Comparison of ENCODE assay signal across 19 cellular contexts in the genomic region with DNA sequence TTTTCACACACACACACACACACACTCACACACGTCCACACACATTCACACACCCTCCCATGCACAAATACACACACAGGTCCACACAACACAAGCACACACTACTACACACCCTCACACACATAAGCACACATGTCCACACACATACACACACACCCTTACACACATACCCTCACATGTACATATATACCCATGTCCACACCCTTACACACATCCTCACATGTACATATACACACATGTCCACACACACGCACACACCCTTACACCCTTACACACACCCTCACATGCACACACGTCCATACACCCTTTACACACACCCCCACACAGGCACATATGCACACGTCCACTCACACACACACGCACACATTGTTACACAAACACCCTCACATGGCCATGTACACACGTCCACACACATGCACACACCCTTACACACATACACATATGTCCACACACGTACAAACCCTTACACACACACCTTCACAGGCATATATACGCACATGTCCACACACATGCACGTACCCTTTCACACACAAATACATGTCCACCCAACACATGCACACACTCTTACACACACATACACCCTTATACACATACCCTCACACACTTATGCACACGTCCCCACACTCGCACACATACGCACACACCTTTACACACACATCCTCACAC. TPM values are rescaled to one million over a fixed set of nuclear protein-coding genes. Genes with fewer than 3 reads are reported as not detected.
DNase-seq lines count a peak whose midpoint lies in the region; ATAC-seq, FAIRE-seq and TF ChIP-seq lines count a peak whose summit lies in the region.
"Had no signal": no experiment of that assay in that cellular context is flagged by ENCODE, and none has a peak within 500 bp of the region (broad histone marks: within the 10 kb centered on the region; RNA-seq: fewer than 3 reads in every experiment).

No MANE protein-coding gene starts in this region.

- no peaks in the 10 kb centered on the region for H3K27me3 ChIP-seq in HepG2 (ENCODE audit: control insufficient read depth in 1 of 2, insufficient read depth in 2 of 2, low read length in 2 of 2)
- H3K27me3 ChIP-seq in right lobe of liver: no peaks in the 10 kb centered on the region
- H3K27me3 ChIP-seq in bronchial epithelial cell (ENCODE audit: control insufficient read depth, insufficient read depth, low read length): no peaks in the 10 kb centered on the region
- peaks cover 0 to 6% (median 0%) of the 10 kb centered on the region in 3 experiments for H3K27me3 ChIP-seq in neuronal stem cell (ENCODE audit: control insufficient read depth in 3 of 3, insufficient read depth in 3 of 3, low read depth in 1 of 3, low read length in 3 of 3)
- no peaks in the 10 kb centered on the region for H3K27me3 ChIP-seq in prostate gland (replicated peaks; ENCODE audit: insufficient read depth)

- H2BK15ac ChIP-seq in neuronal stem cell (ENCODE audit: low read length): no peak overlapping the region

- H2BK120ac ChIP-seq in neuronal stem cell (ENCODE audit: low read depth, low read length): no peak overlapping the region

- H3K18ac ChIP-seq in neuronal stem cell (ENCODE audit: low read length): peak overlapping the region; percentile 35

- WGBS in HepG2 (ENCODE audit: low lambda C conversion rate): 13% methylated on average over 12 of the region's 12 CpGs
- 61% methylated on average over 12 of the region's 12 CpGs for WGBS in right lobe of liver (ENCODE audit: insufficient coverage, low coverage, low lambda C conversion rate, missing lambda C conversion rate)
- WGBS in neuronal stem cell (ENCODE audit: extremely low coverage in 2 of 2, insufficient read length in 2 of 2, insufficient replicate concordance in 1 of 2), 2 donors: 100% methylated on average over 3 to 5 of the region's 12 CpGs
- WGBS in prostate gland: 90% methylated on average over 12 of the region's 12 CpGs

- H2BK5ac ChIP-seq in neuronal stem cell (ENCODE audit: low read length): no peak overlapping the region

- no peak overlapping the region for H3K23ac ChIP-seq in neuronal stem cell (ENCODE audit: low read depth, low read length, poor library complexity)

- TF ChIP-seq POLR2A in HepG2 (IDR thresholded peaks at IDR 0.05; ENCODE audit: insufficient read depth in 1 of 2, low read depth in 2 of 2, low read length in 2 of 2) (no peak), right lobe of liver (IDR thresholded peaks at IDR 0.05) (no peak), prostate gland (IDR thresholded peaks at IDR 0.05) (no peak)

- no peak for TF ChIP-seq RAD21 in HepG2 (CRISPR knock-in tag; IDR thresholded peaks at IDR 0.05)

- H3K14ac ChIP-seq in neuronal stem cell (ENCODE audit: low read length): peak overlapping the region; percentile 67

- in situ Hi-C loops in HepG2 (cut with HindIII; ENCODE audit: extremely low pct_ligation_motif_present, low pct_unique_long_range_greater_than_20kb): no loop called here

- H3K4me3 ChIP-seq in HepG2 (replicated peaks in 1 of 3; ENCODE audit: insufficient read depth in 1 of 3, low read depth in 2 of 3, low read length in 3 of 3) (no peak overlapping the region), right lobe of liver (no peak overlapping the region), bronchial epithelial cell (ENCODE audit: low read depth, low read length) (no peak overlapping the region), neuronal stem cell (ENCODE audit: low read length in 2 of 2) (peak overlapping the region in 1 of 2 donors; percentile 60), prostate gland (no peak overlapping the region)

- H3K4ac ChIP-seq in neuronal stem cell (ENCODE audit: low read length): peak overlapping the region; percentile 54

- H3K79me2 ChIP-seq in HepG2 (ENCODE audit: insufficient read depth, low read length): no peaks in the 10 kb centered on the region

- DNase-seq in HepG2 (ENCODE audit: low spot score): no peak
- DNase-seq in right lobe of liver: no peak
- DNase-seq in bronchial epithelial cell (ENCODE audit: low read depth): no peak
- no peak for DNase-seq in neuronal stem cell (ENCODE audit: low spot score)
- no peak for DNase-seq in prostate gland (ENCODE audit: low spot score)
- DNase-seq in mesenteric fat pad (ENCODE audit: low spot score): no peak
- DNase-seq: Caco-2; CD8-positive, alpha-beta memory T cell; GF-D8; GOT3; HCEC 1CT; Kasumi-1; KBM-7 had no signal

- peak overlapping the region; percentile 94 for H4K8ac ChIP-seq in neuronal stem cell (ENCODE audit: low read depth, low read length)

- no peak overlapping the region for H4K91ac ChIP-seq in neuronal stem cell (ENCODE audit: low read depth, low read length, poor library complexity)

- H3K36me3 ChIP-seq in HepG2 (replicated peaks in 1 of 2; ENCODE audit: control insufficient read depth in 1 of 2, insufficient read depth in 2 of 2, low read length in 2 of 2): no peaks in the 10 kb centered on the region
- no peaks in the 10 kb centered on the region for H3K36me3 ChIP-seq in right lobe of liver
- H3K36me3 ChIP-seq in bronchial epithelial cell (ENCODE audit: control insufficient read depth, insufficient read depth, low read length): no peaks in the 10 kb centered on the region
- H3K36me3 ChIP-seq in neuronal stem cell (replicated peaks in 1 of 2; ENCODE audit: control insufficient read depth in 2 of 2, insufficient read depth in 2 of 2, low read length in 2 of 2): peaks cover 0 to 4% of the 10 kb centered on the region in 2 donors
- no peaks in the 10 kb centered on the region for H3K36me3 ChIP-seq in prostate gland

- no peak overlapping the region for H3K27ac ChIP-seq in HepG2 (ENCODE audit: extremely low read length, insufficient read depth, low read length)
- H3K27ac ChIP-seq in right lobe of liver: no peak overlapping the region
- H3K27ac ChIP-seq in neuronal stem cell (replicated peaks; ENCODE audit: low read length): no peak overlapping the region
- H3K27ac ChIP-seq in prostate gland: no peak overlapping the region
- H3K27ac ChIP-seq: 22Rv1 had no signal

- CTCF ChIA-PET in HepG2 (lab: Yijun Ruan, JAX; ENCODE audit: low intra/inter-chr PET ratio, low total read pairs): no interaction called here

- POLR2A ChIA-PET in HepG2 (lab: Yijun Ruan, JAX): no interaction called here

- H2BK12ac ChIP-seq in neuronal stem cell (ENCODE audit: low read length): peak overlapping the region; percentile 30

- FAIRE-seq in HepG2 (lab: Jason Lieb, UNC): no peak
- peak; percentile 84 for FAIRE-seq in bronchial epithelial cell (lab: Jason Lieb, UNC)
- FAIRE-seq: GM18507 had no signal

- BruUV-seq in HepG2 (replicated peaks; lab: Mats Ljungman, UMichigan): no TSS peak

- no peak overlapping the region for H2AK5ac ChIP-seq in neuronal stem cell (ENCODE audit: low read depth, low read length)

- TF ChIP-seq EP300 in HepG2 (IDR thresholded peaks at IDR 0.05; ENCODE audit: low read depth in 2 of 2, low read length in 2 of 2) (no peak), HepG2 (CRISPR knock-in tag; IDR thresholded peaks at IDR 0.05; ENCODE audit: borderline replicate concordance) (no peak)

- H4K20me1 ChIP-seq in HepG2 (ENCODE audit: insufficient read depth, low read length): no peaks in the 10 kb centered on the region

- TF ChIP-seq CTCF in HepG2 (CRISPR knock-in tag; IDR thresholded peaks at IDR 0.05) (no peak), right lobe of liver (IDR thresholded peaks at IDR 0.05) (no peak), bronchial epithelial cell (IDR thresholded peaks at IDR 0.05; ENCODE audit: insufficient read depth, low read length, severe bottlenecking) (no peak), prostate gland (IDR thresholded peaks at IDR 0.05) (no peak)

- no peaks in the 10 kb centered on the region for H3K79me1 ChIP-seq in neuronal stem cell (ENCODE audit: low read depth, low read length)

- H3K4me2 ChIP-seq in HepG2 (ENCODE audit: low read depth, low read length) (no peak overlapping the region), neuronal stem cell (ENCODE audit: insufficient read depth, low read length, poor library complexity, severe bottlenecking) (no peak overlapping the region)

- H3K9me3 ChIP-seq in HepG2 (ENCODE audit: low read length) (peaks cover 36% of the 10 kb centered on the region), right lobe of liver (no peaks in the 10 kb centered on the region), neuronal stem cell (replicated peaks in 1 of 2; ENCODE audit: control insufficient read depth in 2 of 2, insufficient read depth in 1 of 2, low read depth in 1 of 2, low read length in 2 of 2) (peaks cover 0 to 8% of the 10 kb centered on the region in 2 donors), prostate gland (no peaks in the 10 kb centered on the region)

- H3K9ac ChIP-seq in HepG2 (ENCODE audit: insufficient read depth, low read depth, low read length) (no peak overlapping the region), neuronal stem cell (ENCODE audit: low read depth, low read length, poor library complexity) (peak overlapping the region; percentile 85)

- no peaks in the 10 kb centered on the region for H3K4me1 ChIP-seq in HepG2 (ENCODE audit: insufficient read depth, low read length)
- H3K4me1 ChIP-seq in right lobe of liver: no peaks in the 10 kb centered on the region
- H3K4me1 ChIP-seq in neuronal stem cell (ENCODE audit: control insufficient read depth in 2 of 2, insufficient read depth in 1 of 2, low read depth in 1 of 2, low read length in 2 of 2): peaks cover 0 to 5% of the 10 kb centered on the region in 2 donors
- H3K4me1 ChIP-seq in prostate gland (replicated peaks): no peaks in the 10 kb centered on the region
- H3K4me1 ChIP-seq: Caco-2 had no signal

- no peak for ATAC-seq in HepG2
- ATAC-seq in right lobe of liver: no peak
- no peak for ATAC-seq in GM21367 (IDR thresholded peaks at IDR 0.05; ENCODE audit: unreplicated experiment)
- ATAC-seq in HG02642 (IDR thresholded peaks at IDR 0.05; ENCODE audit: poor library complexity, unreplicated experiment): no peak

- H2AFZ ChIP-seq in HepG2 (ENCODE audit: low read length): no peak overlapping the region
- H2AFZ ChIP-seq in neuronal stem cell (ENCODE audit: low read length): no peak overlapping the region

- intact Hi-C loops in HepG2 (cut with micrococcal nuclease; ENCODE audit: unreplicated experiment): no loop called here
- intact Hi-C loops in right lobe of liver (cut with DNase I): no loop called here
- intact Hi-C loops in prostate gland (cut with DNase I): no loop called here

RNA-seq across cellular contexts. Expression of a gene that starts 50.7 kb away (rescaled TPM):
- not detected in 2 replicates for total RNA-seq in HepG2 (2016; rRNA removed; fragmentation: Illumina TruSeq; extraction: Trizol)
- not detected in 2 replicates for total RNA-seq in HepG2 (2016; cell fraction: cytosol; rRNA removed; fragmentation: Illumina TruSeq; extraction: Trizol; ENCODE audit: low read depth)
- total RNA-seq in HepG2 (2016; cell fraction: insoluble cytoplasmic fraction; rRNA removed; fragmentation: Illumina TruSeq; extraction: Trizol): not detected in 2 replicates
- not detected in 2 replicates for total RNA-seq in HepG2 (2016; cell fraction: membrane; rRNA removed; fragmentation: Illumina TruSeq; extraction: Trizol)
- not detected in 2 replicates for total RNA-seq in HepG2 (2016; cell fraction: nucleus; rRNA removed; fragmentation: Illumina TruSeq; extraction: Trizol)
- not detected in 2 replicates for polyA plus RNA-seq in HepG2 (2011; rRNA removed)
- not detected in 2 replicates for polyA plus RNA-seq in HepG2 (2011; cell fraction: cytosol; rRNA removed)
- polyA plus RNA-seq in HepG2 (2011; cell fraction: nucleus; rRNA removed): not detected in 2 replicates
- not detected in 2 replicates for polyA plus RNA-seq in HepG2 (2012)
- not detected in 2 replicates for polyA plus RNA-seq in HepG2 (2016; cell fraction: cytosol; fragmentation: Illumina TruSeq; extraction: Trizol; ENCODE audit: low read depth)
- not detected in 2 replicates for polyA plus RNA-seq in HepG2 (2016; cell fraction: insoluble cytoplasmic fraction; fragmentation: Illumina TruSeq; extraction: Trizol; ENCODE audit: low read depth)
- polyA plus RNA-seq in HepG2 (2016; cell fraction: membrane; fragmentation: Illumina TruSeq; extraction: Trizol; ENCODE audit: low read depth): not detected in 2 replicates
- not detected in 2 replicates for polyA plus RNA-seq in HepG2 (2016; cell fraction: nucleus; fragmentation: Illumina TruSeq; extraction: Trizol; ENCODE audit: insufficient read depth, low read depth)
- polyA minus RNA-seq in HepG2 (2011; rRNA and poly(A)+ RNA removed; ENCODE audit: low replicate concordance): not detected in 2 replicates
- not detected in 2 replicates for polyA minus RNA-seq in HepG2 (2011; cell fraction: cytosol; rRNA and poly(A)+ RNA removed)
- not detected in 2 replicates for polyA minus RNA-seq in HepG2 (2011; cell fraction: nucleus; rRNA and poly(A)+ RNA removed)
- not detected for total RNA-seq in right lobe of liver
- total RNA-seq in bronchial epithelial cell: not detected in 2 replicates
- polyA plus RNA-seq in neuronal stem cell (2013, experiment 1 of 2): 0.07 TPM
- polyA plus RNA-seq in neuronal stem cell (2013, experiment 2 of 2): 0.07 TPM
- total RNA-seq in prostate gland: 1 to 10 TPM in 1 of 2 donors, under 1 TPM in 1; 0.32 to 1.3 TPM
- total RNA-seq in mesenteric fat pad: not detected
- total RNA-seq: A673; Caco-2; CD8-positive, alpha-beta memory T cell had no signal
- polyA plus RNA-seq: CD14-positive monocyte; CD8-positive, alpha-beta memory T cell had no signal
